Comparison of ENCODE assay signal across 23 cellular contexts in genomic region chr5:115561176-115561575, GRCh38. TPM values are rescaled to one million over a fixed set of nuclear protein-coding genes. Genes with fewer than 3 reads are reported as not detected.
DNase-seq lines count a peak whose midpoint lies in the region; ATAC-seq and TF ChIP-seq lines count a peak whose summit lies in the region.
"Had no signal": no experiment of that assay in that cellular context is flagged by ENCODE, and none has a peak within 500 bp of the region (broad histone marks: within the 10 kb centered on the region; RNA-seq: fewer than 3 reads in every experiment).

No MANE protein-coding gene starts in this region.

- peaks cover 13% of the 10 kb centered on the region for H3K27me3 Mint-ChIP-seq in nephron progenitor cell (ENCODE audit: low read depth, poor library complexity)

- no peaks in the 10 kb centered on the region for H4K20me1 ChIP-seq in IMR-90 (ENCODE audit: insufficient read depth, low read length)
- H4K20me1 ChIP-seq: BLaER1 treated with 17β-estradiol and CSF1 and Interleukin-3, amounts not matched to agents 10 nM and 100 nM had no signal

- peaks cover 16% of the 10 kb centered on the region for H3K4me1 Mint-ChIP-seq in nephron progenitor cell
- H3K4me1 Mint-ChIP-seq: CD8-positive, alpha-beta memory T cell had no signal

- no peak overlapping the region for H3K4me3 Mint-ChIP-seq in nephron progenitor cell
- H3K4me3 Mint-ChIP-seq: CD14-positive monocyte; CD4-positive, alpha-beta T cell; CD8-positive, alpha-beta memory T cell had no signal

- H3K36me3 ChIP-seq in IMR-90 (ENCODE audit: control insufficient read depth, insufficient read depth, low read length): no peaks in the 10 kb centered on the region
- H3K36me3 ChIP-seq in psoas muscle (ENCODE audit: insufficient read depth in 1 of 2, low read depth in 1 of 2): no peaks in the 10 kb centered on the region
- H3K36me3 ChIP-seq in colonic mucosa: no peaks in the 10 kb centered on the region
- H3K36me3 ChIP-seq: BE2C; BLaER1 treated with 17β-estradiol and CSF1 and Interleukin-3, amounts not matched to agents 10 nM and 100 nM had no signal

- no peak for TF ChIP-seq RAD21 in IMR-90 (IDR thresholded peaks at IDR 0.05; ENCODE audit: low read length)

- no peak overlapping the region for H3K18ac ChIP-seq in IMR-90 (ENCODE audit: low read depth, low read length)

- TF ChIP-seq CTCF in IMR-90 (conservative IDR thresholded peaks at IDR 0.05; ENCODE audit: low read depth, low read length) (no peak), epithelial cell of esophagus (IDR thresholded peaks at IDR 0.05; ENCODE audit: insufficient read depth, low read depth, low read length, missing control alignments) (no peak), foreskin keratinocyte (conservative IDR thresholded peaks at IDR 0.05) (no peak), nephron progenitor cell (IDR thresholded peaks at IDR 0.05) (no peak), psoas muscle (IDR thresholded peaks at IDR 0.05) (no peak), colonic mucosa (IDR thresholded peaks at IDR 0.05) (no peak)

- H3K4me1 ChIP-seq in IMR-90 (ENCODE audit: control insufficient read depth, insufficient read depth, low read length) (peaks cover 9% of the 10 kb centered on the region), foreskin keratinocyte (no peaks in the 10 kb centered on the region), psoas muscle (peaks cover 17% of the 10 kb centered on the region), colonic mucosa (no peaks in the 10 kb centered on the region)
- H3K4me1 ChIP-seq: BE2C; BLaER1 treated with 17β-estradiol and CSF1 and Interleukin-3, amounts not matched to agents 10 nM and 100 nM had no signal

- dilution Hi-C loops in IMR-90 (cut with HindIII; ENCODE audit: low sequenced_read_pairs, unreplicated experiment): no loop called here

- H3K27ac ChIP-seq in IMR-90 (ENCODE audit: insufficient read depth, low read length): no peak overlapping the region
- no peak overlapping the region for H3K27ac ChIP-seq in foreskin keratinocyte
- H3K27ac ChIP-seq in psoas muscle: no peak overlapping the region
- no peak overlapping the region for H3K27ac ChIP-seq in colonic mucosa
- H3K27ac ChIP-seq: A549; BLaER1 treated with 17β-estradiol and CSF1 and Interleukin-3, amounts not matched to agents 10 nM and 100 nM; GM23248 had no signal

- intact Hi-C loops in IMR-90 (cut with micrococcal nuclease) (no loop called here), psoas muscle (cut with DNase I) (no loop called here), colonic mucosa (cut with DNase I) (no loop called here)

- no peak overlapping the region for H3K14ac ChIP-seq in IMR-90 (replicated peaks; ENCODE audit: low read depth, low read length)

- POLR2A ChIA-PET in IMR-90 (lab: Charles Lee; ENCODE audit: unreplicated experiment): no interaction called here

- H3K56ac ChIP-seq in IMR-90 (ENCODE audit: extremely low read depth, insufficient read depth, low read length): no peak overlapping the region

- no peak overlapping the region for H2AK9ac ChIP-seq in IMR-90 (replicated peaks; ENCODE audit: low read depth, low read length, poor library complexity)

- ATAC-seq in IMR-90 (ENCODE audit: low read depth): no peak
- ATAC-seq in foreskin keratinocyte: peak; percentile 81
- no peak for ATAC-seq in psoas muscle
- ATAC-seq: A549, GM12878 had no signal

- no peak overlapping the region for H4K5ac ChIP-seq in IMR-90 (ENCODE audit: low read depth, low read length)

- no TSS peak for BruUV-seq in IMR-90 (replicated peaks; lab: Mats Ljungman, UMichigan)

- no peak overlapping the region for H4K8ac ChIP-seq in IMR-90 (ENCODE audit: low read depth in 2 of 2, low read length in 2 of 2)

- no CpG with 5 or more reads among the region's 3 CpGs for WGBS in IMR-90 (ENCODE audit: extremely low coverage in 2 of 2, insufficient read length in 1 of 2), 2 experiments
- 88 to 95% (median 93%) methylated on average over 3 of the region's 3 CpGs for WGBS in psoas muscle, 3 donors

- no peak overlapping the region for H2BK120ac ChIP-seq in IMR-90 (ENCODE audit: low read depth, low read length)

- H3K27ac Mint-ChIP-seq in nephron progenitor cell: no peak overlapping the region
- H3K27ac Mint-ChIP-seq: CD14-positive monocyte; CD4-positive, alpha-beta T cell; CD8-positive, alpha-beta memory T cell had no signal

- H3K9me3 Mint-ChIP-seq in nephron progenitor cell: peaks cover 6% of the 10 kb centered on the region
- H3K9me3 Mint-ChIP-seq: CD4-positive, alpha-beta T cell had no signal

- H3K4me2 ChIP-seq in IMR-90 (ENCODE audit: low read depth, low read length): no peak overlapping the region
- H3K4me2 ChIP-seq: A549; BLaER1 treated with 17β-estradiol and CSF1 and Interleukin-3, amounts not matched to agents 10 nM and 100 nM had no signal

- no peak for DNase-seq in IMR-90
- DNase-seq in epithelial cell of esophagus (ENCODE audit: low read depth): peak; percentile 28
- DNase-seq in foreskin keratinocyte: peak; percentile 54 to 79
- DNase-seq in nephron progenitor cell: no peak
- no peak for DNase-seq in psoas muscle
- DNase-seq in colonic mucosa: no peak
- DNase-seq: 8988T; ACHN; AML-193; BE2C; CD4-positive, alpha-beta T cell; CD8-positive, alpha-beta memory T cell; DMS 273 treated with DMSO at 0.1 percent for 48 hours; DMS79; GDM1; GM23248; H7; HCEC 1CT had no signal

- no peaks in the 10 kb centered on the region for H3K79me1 ChIP-seq in IMR-90 (ENCODE audit: low read depth in 1 of 2, low read length in 2 of 2)

- no peaks in the 10 kb centered on the region for H3K36me3 Mint-ChIP-seq in nephron progenitor cell (ENCODE audit: low read depth)
- H3K36me3 Mint-ChIP-seq: CD14-positive monocyte had no signal

- H3K9me3 ChIP-seq in IMR-90 (ENCODE audit: control insufficient read depth, insufficient read depth, low read length): no peaks in the 10 kb centered on the region
- no peaks in the 10 kb centered on the region for H3K9me3 ChIP-seq in psoas muscle
- no peaks in the 10 kb centered on the region for H3K9me3 ChIP-seq in colonic mucosa
- H3K9me3 ChIP-seq: A549, BE2C had no signal

- peak overlapping the region; percentile 35; the same call in 1 of the 2 replicates for H3K4ac ChIP-seq in IMR-90 (ENCODE audit: low read depth, low read length)

- H2AK5ac ChIP-seq in IMR-90 (ENCODE audit: low read depth, low read length): 0 out of 2 replicates have a peak overlapping the region, but pooled peaks have one; percentile 56

- H3K27me3 ChIP-seq in IMR-90 (ENCODE audit: control insufficient read depth, insufficient read depth, low read length) (no peaks in the 10 kb centered on the region), foreskin keratinocyte (no peaks in the 10 kb centered on the region), psoas muscle (ENCODE audit: insufficient read depth in 3 of 3, low read length in 2 of 3) (no peaks in the 10 kb centered on the region), colonic mucosa (no peaks in the 10 kb centered on the region)
- H3K27me3 ChIP-seq: BE2C; BLaER1 treated with 17β-estradiol and CSF1 and Interleukin-3, amounts not matched to agents 10 nM and 100 nM had no signal

- H3K4me3 ChIP-seq in IMR-90 (ENCODE audit: insufficient read depth, low read depth, low read length) (no peak overlapping the region), epithelial cell of esophagus (ENCODE audit: low read length) (no peak overlapping the region), psoas muscle (no peak overlapping the region), colonic mucosa (no peak overlapping the region)
- H3K4me3 ChIP-seq: A549; BLaER1 treated with 17β-estradiol and CSF1 and Interleukin-3, amounts not matched to agents 10 nM and 100 nM; GM12878; GM23248 had no signal

- peak overlapping the region; percentile 88; the same call in 2 of the 3 replicates for H2BK15ac ChIP-seq in IMR-90 (ENCODE audit: low read depth, low read length)

- no peak overlapping the region for H2BK20ac ChIP-seq in IMR-90 (ENCODE audit: low read depth, low read length)

- in situ Hi-C loops in IMR-90 (cut with MboI; ENCODE audit: low sequenced_read_pairs): no loop called here

- H4K91ac ChIP-seq in IMR-90 (ENCODE audit: insufficient read depth, low read depth, low read length): no peak overlapping the region

- TF ChIP-seq POLR2A in IMR-90 (IDR thresholded peaks at IDR 0.05; ENCODE audit: low read depth, low read length): no peak

- H2BK5ac ChIP-seq in IMR-90 (ENCODE audit: low read depth, low read length, poor library complexity, severe bottlenecking): no peak overlapping the region

- H3K9ac ChIP-seq in IMR-90 (ENCODE audit: low read depth, low read length) (no peak overlapping the region), colonic mucosa (ENCODE audit: low read depth in 2 of 2, low read length in 2 of 2) (no peak overlapping the region)
- H3K9ac ChIP-seq: BLaER1 treated with 17β-estradiol and CSF1 and Interleukin-3, amounts not matched to agents 10 nM and 100 nM; GM23248 had no signal

- CTCF ChIA-PET in IMR-90 (lab: Yijun Ruan, JAX): no interaction called here

- no peak overlapping the region for H2AFZ ChIP-seq in IMR-90 (replicated peaks; ENCODE audit: low read length, poor library complexity)
- H2AFZ ChIP-seq: GM23248 had no signal

- H3K9me1 ChIP-seq in IMR-90 (ENCODE audit: insufficient read depth, low read length): peaks cover 7% of the 10 kb centered on the region

- H3K23ac ChIP-seq in IMR-90 (ENCODE audit: low read depth, low read length): no peak overlapping the region

TF ChIP-seq in IMR-90, 13 proteins besides CTCF, POLR2A, EP300 and RAD21 (continues in another document):
- TF ChIP-seq CEBPB (IDR thresholded peaks at IDR 0.05; ENCODE audit: low read depth, low read length) (no peak), RCOR1 (IDR thresholded peaks at IDR 0.05; ENCODE audit: insufficient replicate concordance, low read length) (no peak), SMC3 (IDR thresholded peaks at IDR 0.05; ENCODE audit: low read depth, low read length) (no peak), MXI1 (IDR thresholded peaks at IDR 0.05; ENCODE audit: borderline replicate concordance, low read depth, low read length) (no peak), NFE2L2 (IDR thresholded peaks at IDR 0.05; ENCODE audit: low read depth, low read length) (no peak)

RNA-seq across cellular contexts. Expression of gene FEM1C, which starts 16.6 kb away (rescaled TPM):
- total RNA-seq in IMR-90 (2012; rRNA removed): 21.5 and 30.3 TPM in 2 replicates
- 5.3 and 6.3 TPM in 2 replicates for polyA plus RNA-seq in IMR-90 (2012; rRNA removed)
- 1.4 TPM in 2 replicates for polyA plus RNA-seq in IMR-90 (2012; cell fraction: cytosol; rRNA removed)
- polyA plus RNA-seq in IMR-90 (2012; cell fraction: nucleus; rRNA removed; ENCODE audit: low replicate concordance): 1.2 and 11.4 TPM in 2 replicates
- total RNA-seq in foreskin keratinocyte: 11.0 and 11.8 TPM in 2 replicates
- polyA plus RNA-seq in foreskin keratinocyte: 2.8 and 3.4 TPM in 2 replicates
- total RNA-seq in psoas muscle: 10 to 100 TPM; 26.0 to 44.5 (median 32.8) TPM
- polyA plus RNA-seq in psoas muscle: 10 to 100 TPM in 2 of 3 donors, 1 to 10 TPM in 1; 9.1 to 24.0 (median 15.8) TPM
- 10 to 100 TPM; 20.2 to 39.2 TPM for total RNA-seq in colonic mucosa

RNA-seq across cellular contexts. Expression of gene TICAM2, which starts 41.1 kb away (rescaled TPM):
- total RNA-seq in IMR-90 (2012; rRNA removed) (4.3 and 6.9 TPM in 2 replicates), foreskin keratinocyte (1.2 and 1.4 TPM in 2 replicates), psoas muscle (1 to 10 TPM; 1.2 to 4.9 (median 1.7) TPM), colonic mucosa (1 to 10 TPM; 1.2 to 2.4 TPM)
- polyA plus RNA-seq in IMR-90 (2012; rRNA removed) (2.9 and 3.4 TPM in 2 replicates), foreskin keratinocyte (2.0 and 2.5 TPM in 2 replicates), psoas muscle (1 to 10 TPM in 2 of 3 donors, under 1 TPM in 1; 0.63 to 2.9 (median 1.3) TPM)
- 0.73 and 0.97 TPM in 2 replicates for polyA plus RNA-seq in IMR-90 (2012; cell fraction: cytosol; rRNA removed)
- 0.55 and 2.2 TPM in 2 replicates for polyA plus RNA-seq in IMR-90 (2012; cell fraction: nucleus; rRNA removed; ENCODE audit: low replicate concordance)
- total RNA-seq: H1, H7 had no signal

Comparison
In these comparisons a context has a peak if more than half of its experiments do, and no peak if none do; other contexts are left out.
1. DNase-seq: peak in epithelial cell of esophagus (single experiment) and foreskin keratinocyte (2 of 2); none in IMR-90 (single experiment), nephron progenitor cell (single experiment), psoas muscle (0 of 2) and colonic mucosa (single experiment).